ENCODE assay signal across 1 cellular context in genomic region chr3:189896533-189896932, GRCh38.
TF ChIP-seq lines count a peak whose summit lies in the region.

No MANE protein-coding gene starts in this region.

TF ChIP-seq in GM12878, 131 proteins besides CTCF, POLR2A, EP300 and RAD21 (continued from another document):
- TF ChIP-seq ZBTB4 (CRISPR knock-in tag; IDR thresholded peaks at IDR 0.05) (no peak), RUNX3 (IDR thresholded peaks at IDR 0.05; ENCODE audit: low read length) (no peak), SMARCA5 (IDR thresholded peaks at IDR 0.05) (no peak), SMC3 (IDR thresholded peaks at IDR 0.05; ENCODE audit: borderline replicate concordance, low read length) (no peak), RELA (IDR thresholded peaks at IDR 0.05; ENCODE audit: borderline replicate concordance, partially characterized antibody) (no peak), ZBTB11 (CRISPR knock-in tag; IDR thresholded peaks at IDR 0.05) (no peak), CUX1 (IDR thresholded peaks at IDR 0.05; ENCODE audit: insufficient replicate concordance, low read depth, low read length) (no peak)
